In genomic region chr2:126643972-126644371, GRCh38 we compare ENCODE assay signal across 1 cellular context.
TF ChIP-seq lines count a peak whose summit lies in the region.

No MANE protein-coding gene starts in this region.

TF ChIP-seq in GM23338, 12 proteins besides CTCF, POLR2A, EP300 and RAD21 (continued from another document):
- TF ChIP-seq ETS1 (IDR thresholded peaks at IDR 0.05) (no peak), REST (IDR thresholded peaks at IDR 0.05; ENCODE audit: unreplicated experiment) (no peak), EZH2phosphoT487 (IDR thresholded peaks at IDR 0.05; ENCODE audit: unreplicated experiment) (no peak), JUNB (IDR thresholded peaks at IDR 0.05; ENCODE audit: unreplicated experiment) (no peak), ZNF114 (CRISPR knock-in tag; IDR thresholded peaks at IDR 0.05) (no peak), POLR2AphosphoS5 (IDR thresholded peaks at IDR 0.05; ENCODE audit: low read depth) (no peak), NANOG (IDR thresholded peaks at IDR 0.05; ENCODE audit: borderline replicate concordance) (no peak), ZNF462 (CRISPR knock-in tag; IDR thresholded peaks at IDR 0.05) (no peak), STAT1 (IDR thresholded peaks at IDR 0.05; ENCODE audit: unreplicated experiment) (no peak), ZNF331 (CRISPR knock-in tag; IDR thresholded peaks at IDR 0.05; ENCODE audit: low read depth) (no peak), EZH2 (IDR thresholded peaks at IDR 0.05; ENCODE audit: low read depth, unreplicated experiment) (no peak)
